2 cellular contexts compared by ENCODE assay signal in the genomic region with DNA sequence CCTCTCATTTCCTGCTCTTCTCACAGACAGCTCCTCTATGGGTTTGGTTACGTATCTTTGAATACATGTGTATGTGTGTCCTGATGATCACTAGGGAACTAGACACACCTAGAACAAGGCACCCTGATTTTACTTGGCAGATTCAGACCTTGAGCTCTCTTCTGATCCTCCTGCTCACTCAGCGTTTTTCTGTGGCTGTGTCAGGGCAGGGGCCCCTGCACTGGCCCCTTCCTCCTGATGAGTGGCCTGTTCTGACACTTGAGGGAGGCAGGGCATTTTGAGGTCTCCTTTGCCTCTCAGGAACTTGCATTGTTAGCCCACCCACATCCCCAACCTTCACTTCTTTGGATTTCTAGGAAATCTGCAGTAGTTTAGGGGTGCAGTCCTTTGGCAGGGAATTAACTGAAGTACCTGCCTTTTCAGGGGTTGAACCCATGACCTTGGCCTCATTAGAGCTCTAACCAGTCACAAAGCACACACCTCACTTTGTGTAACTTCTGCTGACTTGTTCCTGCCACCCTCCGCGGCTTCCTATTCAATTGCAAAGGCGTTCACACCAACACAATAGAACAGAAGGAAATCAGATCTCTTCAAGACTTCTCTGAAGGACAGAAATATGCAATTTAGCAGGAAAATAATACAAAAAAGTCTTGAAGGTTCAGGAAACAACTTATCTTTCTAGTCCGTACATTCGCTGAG.
A peak's percentile ranks its signal among the peaks of the same experiment; 100 is the strongest.
TF ChIP-seq lines count a peak whose summit lies in the region.

No MANE protein-coding gene starts in this region.

TF ChIP-seq in GM23338, 12 proteins besides CTCF, POLR2A, EP300 and RAD21 (continued from another document):
- TF ChIP-seq EZH2 (IDR thresholded peaks at IDR 0.05; ENCODE audit: low read depth, unreplicated experiment) (no peak), POLR2AphosphoS5 (IDR thresholded peaks at IDR 0.05; ENCODE audit: low read depth) (peak; percentile 42; the same call in 1 of the 2 replicates), CREB1 (CRISPR knock-in tag; IDR thresholded peaks at IDR 0.05; ENCODE audit: low read depth) (no peak), EZH2phosphoT487 (IDR thresholded peaks at IDR 0.05; ENCODE audit: unreplicated experiment) (no peak), JUNB (IDR thresholded peaks at IDR 0.05; ENCODE audit: unreplicated experiment) (no peak), ZNF114 (CRISPR knock-in tag; IDR thresholded peaks at IDR 0.05) (no peak), NANOG (IDR thresholded peaks at IDR 0.05; ENCODE audit: borderline replicate concordance) (peak; percentile 63)

TF ChIP-seq in endothelial cell of umbilical vein, 7 proteins besides CTCF, POLR2A, EP300 and RAD21:
- no peak for TF ChIP-seq GATA2 (IDR thresholded peaks at IDR 0.05; ENCODE audit: insufficient read depth, insufficient read length, low read depth, low read length)
- no peak for TF ChIP-seq MYC (IDR thresholded peaks at IDR 0.05; ENCODE audit: low read depth, low read length)
- no peak for TF ChIP-seq FOS (IDR thresholded peaks at IDR 0.05; ENCODE audit: borderline replicate concordance, insufficient read depth, low read length)
- no peak for TF ChIP-seq POLR2AphosphoS5 (IDR thresholded peaks at IDR 0.05; ENCODE audit: insufficient read depth, low read depth, low read length)
- TF ChIP-seq MAX (IDR thresholded peaks at IDR 0.05; ENCODE audit: insufficient read depth, insufficient read length), result no peak
- no peak for TF ChIP-seq EZH2 (IDR thresholded peaks at IDR 0.05; ENCODE audit: borderline replicate concordance, low read depth, low read length, severe bottlenecking)
- TF ChIP-seq JUN (IDR thresholded peaks at IDR 0.05; ENCODE audit: borderline replicate concordance, insufficient read depth, insufficient read length, low read depth), result no peak
